16 cellular contexts compared by ENCODE assay signal in the genomic region with DNA sequence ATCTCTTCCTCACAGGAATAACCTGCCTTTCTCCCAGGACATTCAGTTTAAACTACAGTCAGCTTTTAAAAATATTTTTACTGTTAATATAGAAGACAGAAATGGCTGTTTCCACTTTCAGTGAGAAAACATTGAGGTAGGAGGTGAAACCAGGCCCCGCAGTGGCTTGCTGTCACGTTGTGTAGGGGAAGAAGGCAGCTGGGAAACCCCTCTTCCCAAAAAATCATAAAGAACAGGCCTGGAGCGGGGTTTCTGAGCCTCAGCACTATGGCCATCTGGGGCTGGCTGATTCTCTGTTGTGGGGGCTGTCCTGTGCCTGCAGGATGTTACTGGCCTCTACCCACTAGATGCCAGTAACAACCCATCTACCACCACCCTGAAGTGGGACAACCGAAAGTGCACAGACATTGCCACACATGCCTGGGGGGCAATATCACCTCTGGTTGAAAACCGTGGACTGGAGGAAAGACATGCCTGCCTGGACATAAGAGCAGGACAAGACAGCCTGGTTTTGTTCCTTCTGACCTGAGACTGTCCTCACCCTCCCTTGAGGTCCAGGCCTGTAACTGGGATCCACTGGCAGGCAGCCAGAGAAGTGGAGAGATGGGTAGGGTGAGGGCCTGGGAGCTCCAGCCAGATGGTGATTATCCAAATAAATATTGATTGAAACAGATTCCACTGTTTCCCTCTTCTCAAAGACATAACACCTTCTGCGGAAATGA. TPM values are rescaled to one million over a fixed set of nuclear protein-coding genes. Genes with fewer than 3 reads are reported as not detected.
A peak's percentile ranks its signal among the peaks of the same experiment; 100 is the strongest.
DNase-seq lines count a peak whose midpoint lies in the region; ATAC-seq and TF ChIP-seq lines count a peak whose summit lies in the region.
"Had no signal": no experiment of that assay in that cellular context is flagged by ENCODE, and none has a peak within 500 bp of the region (broad histone marks: within the 10 kb centered on the region; RNA-seq: fewer than 3 reads in every experiment).

No MANE protein-coding gene starts in this region.

- H3K4me3 Mint-ChIP-seq in type B pancreatic cell = no peak overlapping the region
- H3K4me3 Mint-ChIP-seq: B cell; CD4-positive, alpha-beta memory T cell; T-helper 17 cell had no signal

- peak; percentile 37 for DNase-seq in activated effector memory CD4-positive, alpha-beta T cell treated with anti-CD3 and anti-CD28 coated beads, Interleukin-2, amount 50 U/mL, for 16 hours
- no peak for DNase-seq in activated effector memory CD4-positive, alpha-beta T cell treated with Interleukin-2 at 50 U/mL for 16 hours
- DNase-seq in NCI-H1092 treated with DMSO at 0.1 percent for 48 hours (lab: John Stamatoyannopoulos, UW) (peak; percentile 45), type B pancreatic cell (ENCODE audit: extremely low spot score, unreplicated experiment) (peak; percentile 44), GOT3 (lab: John Stamatoyannopoulos, UW) (no peak)
- DNase-seq: CD4-positive, alpha-beta memory T cell; Karpas-422; NCI-H1436; NCI-H510A; SHP77; T-helper 17 cell had no signal

- peaks cover 5% of the 10 kb centered on the region for H3K4me1 Mint-ChIP-seq in type B pancreatic cell (ENCODE audit: unreplicated experiment)

- ATAC-seq in SK-N-SH treated with all-trans-retinoic acid at 6 μM for 48 hours (peak; percentile 38; the same call in 2 of the 3 replicates), GM21526 (IDR thresholded peaks at IDR 0.05; ENCODE audit: low FRiP score, unreplicated experiment) (no peak)
- ATAC-seq: HCT116, HepG2, T-helper 17 cell had no signal

- no peaks in the 10 kb centered on the region for H3K36me3 Mint-ChIP-seq in type B pancreatic cell
- H3K36me3 Mint-ChIP-seq: CD4-positive, alpha-beta memory T cell had no signal

- no peak overlapping the region for H3K27ac Mint-ChIP-seq in type B pancreatic cell
- H3K27ac Mint-ChIP-seq: B cell, T-helper 17 cell had no signal

- H3K27me3 Mint-ChIP-seq in type B pancreatic cell = peaks cover 14% of the 10 kb centered on the region
- H3K27me3 Mint-ChIP-seq: CD4-positive, alpha-beta memory T cell had no signal

- TF ChIP-seq CTCF in type B pancreatic cell (conservative IDR thresholded peaks at IDR 0.05) = no peak

- no peaks in the 10 kb centered on the region for H3K9me3 Mint-ChIP-seq in type B pancreatic cell

TF ChIP-seq in SK-N-SH treated with all-trans-retinoic acid at 6 μM for 48 hours, 23 proteins besides CTCF, POLR2A, EP300 and RAD21:
- TF ChIP-seq PPARA (CRISPR knock-in tag; IDR thresholded peaks at IDR 0.05; ENCODE audit: borderline replicate concordance) (no peak), BACH2 (CRISPR knock-in tag; IDR thresholded peaks at IDR 0.05; ENCODE audit: borderline replicate concordance) (no peak), ZC3H10 (CRISPR knock-in tag; IDR thresholded peaks at IDR 0.05) (no peak), GLIS3 (CRISPR knock-in tag; IDR thresholded peaks at IDR 0.05) (no peak), CSDC2 (CRISPR knock-in tag; IDR thresholded peaks at IDR 0.05) (no peak), SNAI2 (CRISPR knock-in tag; IDR thresholded peaks at IDR 0.05) (no peak)
- TF ChIP-seq, protein P1, sequence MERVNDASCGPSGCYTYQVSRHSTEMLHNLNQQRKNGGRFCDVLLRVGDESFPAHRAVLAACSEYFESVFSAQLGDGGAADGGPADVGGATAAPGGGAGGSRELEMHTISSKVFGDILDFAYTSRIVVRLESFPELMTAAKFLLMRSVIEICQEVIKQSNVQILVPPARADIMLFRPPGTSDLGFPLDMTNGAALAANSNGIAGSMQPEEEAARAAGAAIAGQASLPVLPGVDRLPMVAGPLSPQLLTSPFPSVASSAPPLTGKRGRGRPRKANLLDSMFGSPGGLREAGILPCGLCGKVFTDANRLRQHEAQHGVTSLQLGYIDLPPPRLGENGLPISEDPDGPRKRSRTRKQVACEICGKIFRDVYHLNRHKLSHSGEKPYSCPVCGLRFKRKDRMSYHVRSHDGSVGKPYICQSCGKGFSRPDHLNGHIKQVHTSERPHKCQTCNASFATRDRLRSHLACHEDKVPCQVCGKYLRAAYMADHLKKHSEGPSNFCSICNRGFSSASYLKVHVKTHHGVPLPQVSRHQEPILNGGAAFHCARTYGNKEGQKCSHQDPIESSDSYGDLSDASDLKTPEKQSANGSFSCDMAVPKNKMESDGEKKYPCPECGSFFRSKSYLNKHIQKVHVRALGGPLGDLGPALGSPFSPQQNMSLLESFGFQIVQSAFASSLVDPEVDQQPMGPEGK (CRISPR knock-in tag; IDR thresholded peaks at IDR 0.05; ENCODE audit: borderline replicate concordance) = no peak

RNA-seq across cellular contexts. Expression of a gene that starts 43.9 kb away (rescaled TPM):
- total RNA-seq in type B pancreatic cell (ENCODE audit: low replicate concordance) = 8.0 and 10.0 TPM in 2 replicates

RNA-seq across cellular contexts. Expression of a gene that starts 56.6 kb away (rescaled TPM):
- 0.21 and 1.7 TPM in 2 replicates for total RNA-seq in type B pancreatic cell (ENCODE audit: low replicate concordance)

Comparison
In these comparisons a context has a peak if more than half of its experiments do, and no peak if none do; other contexts are left out.
1. DNase-seq: peak in activated effector memory CD4-positive, alpha-beta T cell treated with anti-CD3 and anti-CD28 coated beads, Interleukin-2, amount 50 U/mL, for 16 hours (single experiment), NCI-H1092 treated with DMSO at 0.1 percent for 48 hours (single experiment) and type B pancreatic cell (single experiment); none in activated effector memory CD4-positive, alpha-beta T cell treated with Interleukin-2 at 50 U/mL for 16 hours (single experiment) and GOT3 (single experiment).